ENCODE assay signal across 8 cellular contexts in genomic region chr2:99066602-99067001, GRCh38.
DNase-seq lines count a peak whose midpoint lies in the region; ATAC-seq lines count a peak whose summit lies in the region.

No MANE protein-coding gene starts in this region.

- peak; percentile 86 to 93 for ATAC-seq in activated T-cell treated with anti-CD3 and anti-CD28 coated beads, Interleukin-2, amount 50 U/mL, for 72 hours (replicated peaks in 1 of 2)
- peak; percentile 98 for ATAC-seq in GM21515 (IDR thresholded peaks at IDR 0.05; ENCODE audit: unreplicated experiment)
- peak; percentile 92 for ATAC-seq in HG03571 (IDR thresholded peaks at IDR 0.05; ENCODE audit: unreplicated experiment)
- ATAC-seq in memory B cell (ENCODE audit: low read depth) = peak; percentile 90

- H3K9me3 Mint-ChIP-seq in activated T-cell treated with anti-CD3 and anti-CD28 coated beads, Interleukin-2, amount 50 U/mL, for 72 hours = no peaks in the 10 kb centered on the region
- H3K9me3 Mint-ChIP-seq in activated T-cell treated with anti-CD3 and anti-CD28 coated beads, Interleukin-2, amount 50 U/mL, for 24 hours = no peaks in the 10 kb centered on the region
- no peaks in the 10 kb centered on the region for H3K9me3 Mint-ChIP-seq in memory B cell

- peak in 1 of 2 donors; percentile 19 for DNase-seq in activated T-cell treated with anti-CD3 and anti-CD28 coated beads, Interleukin-2, amount 50 U/mL, for 72 hours
- no peak for DNase-seq in activated T-cell treated with anti-CD3 and anti-CD28 coated beads, Interleukin-2, amount 50 U/mL, for 24 hours
- DNase-seq in OCI-M1 (lab: John Stamatoyannopoulos, UW) = peak; percentile 80
- peak; percentile 40 for DNase-seq in central memory CD4-positive, alpha-beta T cell
- DNase-seq in memory B cell (ENCODE audit: low spot score in 2 of 2) = peak in 1 of 2 donors; percentile 5
- DNase-seq in NCI-H128 (lab: John Stamatoyannopoulos, UW; ENCODE audit: unreplicated experiment) = no peak

- no peak overlapping the region for H3K27ac Mint-ChIP-seq in activated T-cell treated with anti-CD3 and anti-CD28 coated beads, Interleukin-2, amount 50 U/mL, for 72 hours
- no peak overlapping the region for H3K27ac Mint-ChIP-seq in activated T-cell treated with anti-CD3 and anti-CD28 coated beads, Interleukin-2, amount 50 U/mL, for 24 hours
- H3K27ac Mint-ChIP-seq in memory B cell = no peak overlapping the region

- H3K4me1 Mint-ChIP-seq in activated T-cell treated with anti-CD3 and anti-CD28 coated beads, Interleukin-2, amount 50 U/mL, for 72 hours (ENCODE audit: low read depth) = no peaks in the 10 kb centered on the region
- no peaks in the 10 kb centered on the region for H3K4me1 Mint-ChIP-seq in activated T-cell treated with anti-CD3 and anti-CD28 coated beads, Interleukin-2, amount 50 U/mL, for 24 hours (ENCODE audit: low read depth)
- no peaks in the 10 kb centered on the region for H3K4me1 Mint-ChIP-seq in memory B cell

- H3K36me3 Mint-ChIP-seq in activated T-cell treated with anti-CD3 and anti-CD28 coated beads, Interleukin-2, amount 50 U/mL, for 72 hours (ENCODE audit: insufficient read depth in 2 of 2) = no peaks in the 10 kb centered on the region
- H3K36me3 Mint-ChIP-seq in activated T-cell treated with anti-CD3 and anti-CD28 coated beads, Interleukin-2, amount 50 U/mL, for 24 hours (ENCODE audit: low read depth) = no peaks in the 10 kb centered on the region
- H3K36me3 Mint-ChIP-seq in memory B cell = no peaks in the 10 kb centered on the region

- H3K4me3 Mint-ChIP-seq in activated T-cell treated with anti-CD3 and anti-CD28 coated beads, Interleukin-2, amount 50 U/mL, for 72 hours = no peak overlapping the region
- no peak overlapping the region for H3K4me3 Mint-ChIP-seq in activated T-cell treated with anti-CD3 and anti-CD28 coated beads, Interleukin-2, amount 50 U/mL, for 24 hours
- no peak overlapping the region for H3K4me3 Mint-ChIP-seq in memory B cell

- no peaks in the 10 kb centered on the region for H3K27me3 Mint-ChIP-seq in activated T-cell treated with anti-CD3 and anti-CD28 coated beads, Interleukin-2, amount 50 U/mL, for 72 hours (ENCODE audit: low read depth)
- no peaks in the 10 kb centered on the region for H3K27me3 Mint-ChIP-seq in activated T-cell treated with anti-CD3 and anti-CD28 coated beads, Interleukin-2, amount 50 U/mL, for 24 hours
- H3K27me3 Mint-ChIP-seq in memory B cell = no peaks in the 10 kb centered on the region

Comparison
In these comparisons a context has a peak if more than half of its experiments do, and no peak if none do; other contexts are left out.
1. DNase-seq: peak in OCI-M1 (single experiment) and central memory CD4-positive, alpha-beta T cell (single experiment); none in activated T-cell treated with anti-CD3 and anti-CD28 coated beads, Interleukin-2, amount 50 U/mL, for 24 hours (single experiment) and NCI-H128 (single experiment).
2. Peak in every context shown above with its lines, with median percentiles within 50 percentile points of each other: ATAC-seq.